ENCODE assay signal across 16 cellular contexts in genomic region chr1:186093437-186093836, GRCh38.
A peak's percentile ranks its signal among the peaks of the same experiment; 100 is the strongest.
DNase-seq lines count a peak whose midpoint lies in the region; ATAC-seq, FAIRE-seq and TF ChIP-seq lines count a peak whose summit lies in the region.
"Had no signal": no experiment of that assay in that cellular context is flagged by ENCODE, and none has a peak within 500 bp of the region (broad histone marks: within the 10 kb centered on the region; RNA-seq: fewer than 3 reads in every experiment).

No MANE protein-coding gene starts in this region.

- no TSS peak for BruUV-seq in Calu3 (replicated peaks; lab: Mats Ljungman, UMichigan)

- no peaks in the 10 kb centered on the region for H3K9me3 ChIP-seq in RWPE2 (ENCODE audit: severe bottlenecking)
- no peaks in the 10 kb centered on the region for H3K9me3 ChIP-seq in mucosa of descending colon
- H3K9me3 ChIP-seq: gastroesophageal sphincter, testis had no signal

- H3K4me3 ChIP-seq in RWPE2 (ENCODE audit: severe bottlenecking): no peak overlapping the region
- H3K4me3 ChIP-seq in mucosa of descending colon: no peak overlapping the region
- H3K4me3 ChIP-seq: gastroesophageal sphincter, testis had no signal

- H3K4me1 Mint-ChIP-seq in Calu3 (ENCODE audit: low read depth, unreplicated experiment): peaks cover 8% of the 10 kb centered on the region
- H3K4me1 Mint-ChIP-seq in activated naive CD8-positive, alpha-beta T cell treated with anti-CD3 and anti-CD28 coated beads, Interleukin-2, amount 50 U/mL, for 24 hours: no peaks in the 10 kb centered on the region
- H3K4me1 Mint-ChIP-seq: activated CD8-positive, alpha-beta memory T cell treated with anti-CD3 and anti-CD28 coated beads, Interleukin-2, amount 10 ng/mL, durations not matched to agents 7 days and 5 days had no signal

- CTCF ChIA-PET in Calu3 (lab: Charles Lee): no interaction called here

- H3K27me3 Mint-ChIP-seq in Calu3 (ENCODE audit: unreplicated experiment): no peaks in the 10 kb centered on the region
- no peaks in the 10 kb centered on the region for H3K27me3 Mint-ChIP-seq in activated naive CD8-positive, alpha-beta T cell treated with anti-CD3 and anti-CD28 coated beads, Interleukin-2, amount 50 U/mL, for 24 hours
- H3K27me3 Mint-ChIP-seq: activated CD8-positive, alpha-beta memory T cell treated with anti-CD3 and anti-CD28 coated beads, Interleukin-2, amount 10 ng/mL, durations not matched to agents 7 days and 5 days had no signal

- FAIRE-seq in H54 (lab: Jason Lieb, UNC): no peak

- H3K27ac Mint-ChIP-seq in Calu3 (ENCODE audit: unreplicated experiment): no peak overlapping the region
- no peak overlapping the region for H3K27ac Mint-ChIP-seq in activated naive CD8-positive, alpha-beta T cell treated with anti-CD3 and anti-CD28 coated beads, Interleukin-2, amount 50 U/mL, for 24 hours
- H3K27ac Mint-ChIP-seq: activated CD8-positive, alpha-beta memory T cell treated with anti-CD3 and anti-CD28 coated beads, Interleukin-2, amount 10 ng/mL, durations not matched to agents 7 days and 5 days had no signal

- peak; percentile 39 for DNase-seq in EL
- no peak for DNase-seq in RWPE2 (ENCODE audit: low spot score)
- peak; percentile 75 to 87 for DNase-seq in dermis microvascular lymphatic vessel endothelial cell (ENCODE audit: low read depth in 2 of 2)
- DNase-seq in mucosa of descending colon: peak in 1 of 3 donors; percentile 22
- DNase-seq in Calu3: no peak
- no peak for DNase-seq in H54 (ENCODE audit: insufficient read length, low spot score)
- no peak for DNase-seq in activated naive CD8-positive, alpha-beta T cell treated with anti-CD3 and anti-CD28 coated beads, Interleukin-2, amount 50 U/mL, for 24 hours
- DNase-seq in activated CD4-positive, alpha-beta T cell treated with anti-CD3 and anti-CD28 coated beads for 48 hours: no peak
- DNase-seq: activated CD8-positive, alpha-beta memory T cell treated with anti-CD3 and anti-CD28 coated beads, Interleukin-2, amount 10 ng/mL, durations not matched to agents 7 days and 5 days; activated naive CD4-positive, alpha-beta T cell treated with anti-CD3 and anti-CD28 coated beads, Interleukin-2, amount 50 U/mL, for 16 hours; NCI-H2227 treated with DMSO at 0.1 percent for 48 hours; testis had no signal

- TF ChIP-seq CTCF in RWPE2 (IDR thresholded peaks at IDR 0.05; ENCODE audit: poor library complexity, severe bottlenecking) (no peak), mucosa of descending colon (IDR thresholded peaks at IDR 0.05) (no peak), Calu3 (IDR thresholded peaks at IDR 0.05; ENCODE audit: unreplicated experiment) (no peak)

- H3K9me3 Mint-ChIP-seq in Calu3 (ENCODE audit: low read depth, unreplicated experiment): no peaks in the 10 kb centered on the region
- H3K9me3 Mint-ChIP-seq in activated naive CD8-positive, alpha-beta T cell treated with anti-CD3 and anti-CD28 coated beads, Interleukin-2, amount 50 U/mL, for 24 hours: no peaks in the 10 kb centered on the region
- H3K9me3 Mint-ChIP-seq: neural crest cell had no signal

- intact Hi-C loops in mucosa of descending colon (cut with DNase I, micrococcal nuclease) (no loop called here), Calu3 (cut with micrococcal nuclease; ENCODE audit: unreplicated experiment) (no loop called here)

- H3K27ac ChIP-seq in RWPE2 (ENCODE audit: poor library complexity, severe bottlenecking): no peak overlapping the region
- H3K27ac ChIP-seq: C4-2B, gastroesophageal sphincter, testis had no signal

- H3K36me3 ChIP-seq in RWPE2 (ENCODE audit: low read depth) (no peaks in the 10 kb centered on the region), mucosa of descending colon (ENCODE audit: low read depth) (no peaks in the 10 kb centered on the region)

- no peaks in the 10 kb centered on the region for H3K36me3 Mint-ChIP-seq in Calu3 (ENCODE audit: insufficient read depth, unreplicated experiment)
- H3K36me3 Mint-ChIP-seq in activated naive CD8-positive, alpha-beta T cell treated with anti-CD3 and anti-CD28 coated beads, Interleukin-2, amount 50 U/mL, for 24 hours (ENCODE audit: low read depth): no peaks in the 10 kb centered on the region
- H3K36me3 Mint-ChIP-seq: activated CD8-positive, alpha-beta memory T cell treated with anti-CD3 and anti-CD28 coated beads, Interleukin-2, amount 10 ng/mL, durations not matched to agents 7 days and 5 days had no signal

- peaks cover 9% of the 10 kb centered on the region for H3K4me1 ChIP-seq in RWPE2 (ENCODE audit: insufficient read depth, poor library complexity, severe bottlenecking)
- no peaks in the 10 kb centered on the region for H3K4me1 ChIP-seq in mucosa of descending colon (ENCODE audit: low read depth)
- H3K4me1 ChIP-seq: testis had no signal

- no peak overlapping the region for H3K4me3 Mint-ChIP-seq in Calu3 (ENCODE audit: low read depth, unreplicated experiment)
- H3K4me3 Mint-ChIP-seq in activated naive CD8-positive, alpha-beta T cell treated with anti-CD3 and anti-CD28 coated beads, Interleukin-2, amount 50 U/mL, for 24 hours: no peak overlapping the region
- H3K4me3 Mint-ChIP-seq: activated CD8-positive, alpha-beta memory T cell treated with anti-CD3 and anti-CD28 coated beads, Interleukin-2, amount 10 ng/mL, durations not matched to agents 7 days and 5 days; neural crest cell had no signal

- TF ChIP-seq POLR2A in H54 (IDR thresholded peaks at IDR 0.05; ENCODE audit: low read depth, low read length): no peak

- ATAC-seq in RWPE2 (ENCODE audit: low read depth) (0 out of 3 replicates have a peak, but pooled peaks have one; percentile 44), mucosa of descending colon (peak; percentile 29)
- no peak for ATAC-seq in activated naive CD8-positive, alpha-beta T cell treated with anti-CD3 and anti-CD28 coated beads, Interleukin-2, amount 50 U/mL, for 24 hours
- ATAC-seq: activated CD8-positive, alpha-beta memory T cell treated with anti-CD3 and anti-CD28 coated beads, Interleukin-2, amount 10 ng/mL, durations not matched to agents 7 days and 5 days; gastroesophageal sphincter; Panc1 had no signal

- H3K27me3 ChIP-seq in RWPE2 (ENCODE audit: insufficient read depth, poor library complexity, severe bottlenecking): no peaks in the 10 kb centered on the region
- H3K27me3 ChIP-seq: gastroesophageal sphincter, testis had no signal

Comparison
In these comparisons a context has a peak if more than half of its experiments do, and no peak if none do; other contexts are left out.
1. DNase-seq: peak in EL (single experiment) and dermis microvascular lymphatic vessel endothelial cell (2 of 2); none in RWPE2 (single experiment), Calu3 (single experiment), H54 (single experiment), activated naive CD8-positive, alpha-beta T cell treated with anti-CD3 and anti-CD28 coated beads, Interleukin-2, amount 50 U/mL, for 24 hours (single experiment) and activated CD4-positive, alpha-beta T cell treated with anti-CD3 and anti-CD28 coated beads for 48 hours (single experiment).